15 cellular contexts compared by ENCODE assay signal in the genomic region with DNA sequence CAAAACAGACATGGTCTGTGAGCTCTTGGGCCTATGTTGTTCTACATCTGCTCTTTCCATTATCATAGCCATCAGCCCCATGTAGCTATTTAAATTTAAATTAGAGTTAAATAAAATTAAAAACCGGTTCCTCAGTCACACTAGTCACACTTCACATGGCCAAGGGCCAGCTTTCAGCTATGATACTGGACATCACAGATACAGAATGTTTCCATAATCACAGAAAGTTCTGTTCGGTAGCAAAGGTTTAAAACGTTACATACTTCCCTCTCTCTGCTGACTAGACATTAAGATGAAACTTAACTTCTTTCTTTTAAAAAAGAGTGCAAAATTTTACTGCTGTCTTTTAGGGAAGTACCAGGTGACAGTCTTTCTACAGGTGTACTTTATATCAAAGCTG. TPM values are rescaled to one million over a fixed set of nuclear protein-coding genes. Genes with fewer than 3 reads are reported as not detected.
DNase-seq lines count a peak whose midpoint lies in the region; ATAC-seq and TF ChIP-seq lines count a peak whose summit lies in the region.
"Had no signal": no experiment of that assay in that cellular context is flagged by ENCODE, and none has a peak within 500 bp of the region (broad histone marks: within the 10 kb centered on the region; RNA-seq: fewer than 3 reads in every experiment).

No MANE protein-coding gene starts in this region.

- H3K27me3 Mint-ChIP-seq in activated CD4-positive, alpha-beta T cell treated with anti-CD3 and anti-CD28 coated beads for 36 hours, result no peaks in the 10 kb centered on the region
- no peaks in the 10 kb centered on the region for H3K27me3 Mint-ChIP-seq in activated CD4-positive, alpha-beta T cell treated with anti-CD3 and anti-CD28 coated beads, Interleukin-2, amount 10 ng/mL, durations not matched to agents 24 days and 14 days
- no peaks in the 10 kb centered on the region for H3K27me3 Mint-ChIP-seq in memory B cell
- no peaks in the 10 kb centered on the region for H3K27me3 Mint-ChIP-seq in activated CD8-positive, alpha-beta memory T cell treated with anti-CD3 and anti-CD28 coated beads, Interleukin-2, amount 10 ng/mL, durations not matched to agents 7 days and 5 days
- H3K27me3 Mint-ChIP-seq: activated naive CD8-positive, alpha-beta T cell treated with anti-CD3 and anti-CD28 coated beads, Interleukin-2, amount 50 U/mL, for 24 hours had no signal

- CTCF ChIA-PET in activated CD4-positive, alpha-beta T cell treated with anti-CD3 and anti-CD28 coated beads for 36 hours (lab: Charles Lee), result interaction anchor here (0.6 to 1.3 kb wide), 5 partner anchors 8 to 332 kb away, joined by 3 to 4 read pairs (median 3); no protein-coding TSS in a partner anchor
- CTCF ChIA-PET in activated CD8-positive, alpha-beta memory T cell treated with anti-CD3 and anti-CD28 coated beads, Interleukin-2, amount 10 ng/mL, durations not matched to agents 7 days and 5 days (lab: Charles Lee), result interaction anchor here (0.6 to 2.1 kb wide), 3 partner anchors 53 to 364 kb away, joined by 3 to 5 read pairs (median 5); no protein-coding TSS in a partner anchor

- H3K4me3 Mint-ChIP-seq in activated CD4-positive, alpha-beta T cell treated with anti-CD3 and anti-CD28 coated beads for 36 hours, result no peak overlapping the region
- H3K4me3 Mint-ChIP-seq in activated CD4-positive, alpha-beta T cell treated with anti-CD3 and anti-CD28 coated beads, Interleukin-2, amount 10 ng/mL, durations not matched to agents 24 days and 14 days, result no peak overlapping the region
- H3K4me3 Mint-ChIP-seq in memory B cell, result no peak overlapping the region
- no peak overlapping the region for H3K4me3 Mint-ChIP-seq in activated CD8-positive, alpha-beta memory T cell treated with anti-CD3 and anti-CD28 coated beads, Interleukin-2, amount 10 ng/mL, durations not matched to agents 7 days and 5 days
- H3K4me3 Mint-ChIP-seq: activated naive CD8-positive, alpha-beta T cell treated with anti-CD3 and anti-CD28 coated beads, Interleukin-2, amount 50 U/mL, for 24 hours had no signal

- peaks cover 59% of the 10 kb centered on the region for H3K4me1 Mint-ChIP-seq in activated CD4-positive, alpha-beta T cell treated with anti-CD3 and anti-CD28 coated beads for 36 hours
- H3K4me1 Mint-ChIP-seq in activated CD4-positive, alpha-beta T cell treated with anti-CD3 and anti-CD28 coated beads, Interleukin-2, amount 10 ng/mL, durations not matched to agents 24 days and 14 days, result peaks cover 38% of the 10 kb centered on the region
- H3K4me1 Mint-ChIP-seq in memory B cell, result peaks cover 37% of the 10 kb centered on the region
- H3K4me1 Mint-ChIP-seq in activated CD8-positive, alpha-beta memory T cell treated with anti-CD3 and anti-CD28 coated beads, Interleukin-2, amount 10 ng/mL, durations not matched to agents 7 days and 5 days, result peaks cover 36% of the 10 kb centered on the region

- H3K9me3 Mint-ChIP-seq in activated CD4-positive, alpha-beta T cell treated with anti-CD3 and anti-CD28 coated beads for 36 hours (ENCODE audit: low read depth), result no peaks in the 10 kb centered on the region
- no peaks in the 10 kb centered on the region for H3K9me3 Mint-ChIP-seq in activated CD4-positive, alpha-beta T cell treated with anti-CD3 and anti-CD28 coated beads, Interleukin-2, amount 10 ng/mL, durations not matched to agents 24 days and 14 days
- H3K9me3 Mint-ChIP-seq in memory B cell, result no peaks in the 10 kb centered on the region
- no peaks in the 10 kb centered on the region for H3K9me3 Mint-ChIP-seq in activated CD8-positive, alpha-beta memory T cell treated with anti-CD3 and anti-CD28 coated beads, Interleukin-2, amount 10 ng/mL, durations not matched to agents 7 days and 5 days (ENCODE audit: low read depth)
- H3K9me3 Mint-ChIP-seq: activated naive CD8-positive, alpha-beta T cell treated with anti-CD3 and anti-CD28 coated beads, Interleukin-2, amount 50 U/mL, for 24 hours had no signal

- no peak for ATAC-seq in activated CD4-positive, alpha-beta T cell treated with anti-CD3 and anti-CD28 coated beads for 36 hours
- ATAC-seq in memory B cell (ENCODE audit: low read depth), result peak; percentile 93
- ATAC-seq in activated CD8-positive, alpha-beta memory T cell treated with anti-CD3 and anti-CD28 coated beads, Interleukin-2, amount 10 ng/mL, durations not matched to agents 7 days and 5 days, result no peak
- ATAC-seq: sciatic nerve had no signal

- peak overlapping the region; percentile 74 for H3K27ac Mint-ChIP-seq in activated CD4-positive, alpha-beta T cell treated with anti-CD3 and anti-CD28 coated beads for 36 hours
- no peak overlapping the region for H3K27ac Mint-ChIP-seq in activated CD4-positive, alpha-beta T cell treated with anti-CD3 and anti-CD28 coated beads, Interleukin-2, amount 10 ng/mL, durations not matched to agents 24 days and 14 days
- peak overlapping the region; percentile 84 for H3K27ac Mint-ChIP-seq in memory B cell
- H3K27ac Mint-ChIP-seq in activated CD8-positive, alpha-beta memory T cell treated with anti-CD3 and anti-CD28 coated beads, Interleukin-2, amount 10 ng/mL, durations not matched to agents 7 days and 5 days, result no peak overlapping the region
- H3K27ac Mint-ChIP-seq: activated naive CD8-positive, alpha-beta T cell treated with anti-CD3 and anti-CD28 coated beads, Interleukin-2, amount 50 U/mL, for 24 hours had no signal

- DNase-seq in activated CD4-positive, alpha-beta T cell treated with anti-CD3 and anti-CD28 coated beads for 36 hours, result no peak
- no peak for DNase-seq in activated CD4-positive, alpha-beta T cell treated with anti-CD3 and anti-CD28 coated beads, Interleukin-2, amount 10 ng/mL, durations not matched to agents 24 days and 14 days
- DNase-seq in CD1c-positive myeloid dendritic cell (ENCODE audit: extremely low spot score) (peak; percentile 16), OCI-M1 (lab: John Stamatoyannopoulos, UW) (peak; percentile 39), memory B cell (ENCODE audit: low spot score in 2 of 2) (no peak), NCI-H345 treated with DMSO at 0.1 percent for 48 hours (lab: John Stamatoyannopoulos, UW; ENCODE audit: unreplicated experiment) (no peak), erythroblast (lab: John Stamatoyannopoulos, UW) (no peak)
- no peak for DNase-seq in activated CD8-positive, alpha-beta memory T cell treated with anti-CD3 and anti-CD28 coated beads, Interleukin-2, amount 10 ng/mL, durations not matched to agents 7 days and 5 days
- DNase-seq: activated naive CD8-positive, alpha-beta T cell treated with anti-CD3 and anti-CD28 coated beads, Interleukin-2, amount 50 U/mL, for 24 hours; Caco-2; NCI-H2107; NCI-H69; ovary; stimulated activated CD4-positive, alpha-beta T cell treated with anti-CD3 and anti-CD28 coated beads, Interleukin-2, amount 100 ng/mL, for 24 hours had no signal

- POLR2A ChIA-PET in activated CD4-positive, alpha-beta T cell treated with anti-CD3 and anti-CD28 coated beads for 36 hours (lab: Charles Lee), result interaction anchor here (0.6 kb wide), 1 partner anchor 186 kb away, joined by 5 read pairs; a partner anchor contains a TSS

- no peak for TF ChIP-seq POLR2A in erythroblast (IDR thresholded peaks at IDR 0.05; ENCODE audit: low read length)

- H3K36me3 Mint-ChIP-seq in activated CD4-positive, alpha-beta T cell treated with anti-CD3 and anti-CD28 coated beads for 36 hours (ENCODE audit: low read depth), result no peaks in the 10 kb centered on the region
- H3K36me3 Mint-ChIP-seq in activated CD4-positive, alpha-beta T cell treated with anti-CD3 and anti-CD28 coated beads, Interleukin-2, amount 10 ng/mL, durations not matched to agents 24 days and 14 days (ENCODE audit: low read depth), result no peaks in the 10 kb centered on the region
- peaks cover 1% of the 10 kb centered on the region for H3K36me3 Mint-ChIP-seq in memory B cell
- H3K36me3 Mint-ChIP-seq in activated CD8-positive, alpha-beta memory T cell treated with anti-CD3 and anti-CD28 coated beads, Interleukin-2, amount 10 ng/mL, durations not matched to agents 7 days and 5 days, result peaks cover 4% of the 10 kb centered on the region

- intact Hi-C loops in activated CD4-positive, alpha-beta T cell treated with anti-CD3 and anti-CD28 coated beads for 36 hours (cut with DNase I, micrococcal nuclease), result loop anchor here (2.0 to 5.0 kb wide), 2 partner anchors 38 to 47 kb away; no protein-coding TSS in a partner anchor
- intact Hi-C loops in activated CD4-positive, alpha-beta T cell treated with anti-CD3 and anti-CD28 coated beads, Interleukin-2, amount 10 ng/mL, durations not matched to agents 24 days and 14 days (cut with micrococcal nuclease), result loop anchor here (1.0 to 10.0 kb wide), 4 partner anchors 43 to 401 kb away; a partner anchor contains a TSS

RNA-seq across cellular contexts. Expression of a gene that starts 43.0 kb away (rescaled TPM):
- total RNA-seq in activated CD4-positive, alpha-beta T cell treated with anti-CD3 and anti-CD28 coated beads for 36 hours, result 10 to 100 TPM; 42.7 to 42.9 TPM
- 47.4 and 52.3 TPM in 2 replicates for total RNA-seq in activated CD4-positive, alpha-beta T cell treated with anti-CD3 and anti-CD28 coated beads, Interleukin-2, amount 10 ng/mL, durations not matched to agents 24 days and 14 days
- 10 to 100 TPM; 40.4 to 41.2 TPM for total RNA-seq in activated CD8-positive, alpha-beta memory T cell treated with anti-CD3 and anti-CD28 coated beads, Interleukin-2, amount 10 ng/mL, durations not matched to agents 7 days and 5 days

Comparison
In these comparisons a context has a peak if more than half of its experiments do, and no peak if none do; other contexts are left out.
1. H3K27ac Mint-ChIP-seq: peak in activated CD4-positive, alpha-beta T cell treated with anti-CD3 and anti-CD28 coated beads for 36 hours (single experiment) and memory B cell (single experiment); none in activated CD4-positive, alpha-beta T cell treated with anti-CD3 and anti-CD28 coated beads, Interleukin-2, amount 10 ng/mL, durations not matched to agents 24 days and 14 days (single experiment) and activated CD8-positive, alpha-beta memory T cell treated with anti-CD3 and anti-CD28 coated beads, Interleukin-2, amount 10 ng/mL, durations not matched to agents 7 days and 5 days (single experiment).
2. DNase-seq: peak in CD1c-positive myeloid dendritic cell (single experiment) and OCI-M1 (single experiment); none in activated CD4-positive, alpha-beta T cell treated with anti-CD3 and anti-CD28 coated beads for 36 hours (single experiment), activated CD4-positive, alpha-beta T cell treated with anti-CD3 and anti-CD28 coated beads, Interleukin-2, amount 10 ng/mL, durations not matched to agents 24 days and 14 days (single experiment), memory B cell (0 of 2), activated CD8-positive, alpha-beta memory T cell treated with anti-CD3 and anti-CD28 coated beads, Interleukin-2, amount 10 ng/mL, durations not matched to agents 7 days and 5 days (single experiment), NCI-H345 treated with DMSO at 0.1 percent for 48 hours (single experiment) and erythroblast (0 of 2).